9 cellular contexts compared by ENCODE assay signal in the genomic region with DNA sequence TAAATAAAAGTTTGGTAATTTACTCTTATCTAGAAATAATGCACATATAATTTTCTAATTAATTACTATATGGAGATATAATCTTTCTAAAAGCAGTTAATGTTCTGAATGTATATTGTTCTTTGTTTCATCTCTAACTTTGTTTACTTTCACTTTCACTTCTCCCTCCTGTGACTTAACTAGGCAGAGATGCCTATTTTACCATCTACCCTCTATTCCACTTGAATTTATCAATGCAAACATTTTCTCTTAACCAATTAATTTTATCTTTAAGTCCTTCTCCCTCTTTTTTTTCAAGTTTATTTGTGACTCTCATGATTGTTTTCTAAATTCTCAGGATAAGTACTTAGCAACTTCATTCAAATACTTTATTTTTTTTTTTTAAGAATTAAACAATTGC. TPM values are rescaled to one million over a fixed set of nuclear protein-coding genes. Genes with fewer than 3 reads are reported as not detected.
DNase-seq lines count a peak whose midpoint lies in the region; TF ChIP-seq lines count a peak whose summit lies in the region.
"Had no signal": no experiment of that assay in that cellular context is flagged by ENCODE, and none has a peak within 500 bp of the region (broad histone marks: within the 10 kb centered on the region; RNA-seq: fewer than 3 reads in every experiment).

No MANE protein-coding gene starts in this region.

- H3K27me3 ChIP-seq in skeletal muscle satellite cell (ENCODE audit: control insufficient read depth, insufficient read depth, low read length), result peaks cover 1% of the 10 kb centered on the region

- H3K4me1 Mint-ChIP-seq in activated T-cell treated with anti-CD3 and anti-CD28 coated beads, Interleukin-2, amount 50 U/mL, for 24 hours (ENCODE audit: low read depth), result peaks cover 72% of the 10 kb centered on the region

- H3K4me2 ChIP-seq in skeletal muscle satellite cell (ENCODE audit: low read length), result peak overlapping the region; percentile 54

- no peaks in the 10 kb centered on the region for H3K27me3 Mint-ChIP-seq in activated T-cell treated with anti-CD3 and anti-CD28 coated beads, Interleukin-2, amount 50 U/mL, for 24 hours

- H3K4me3 ChIP-seq in choroid plexus epithelial cell (ENCODE audit: low read depth, low read length) (no peak overlapping the region), skeletal muscle satellite cell (ENCODE audit: low read length) (no peak overlapping the region)

- H3K9ac ChIP-seq in skeletal muscle satellite cell (ENCODE audit: low read depth, low read length), result no peak overlapping the region

- peak overlapping the region; percentile 68 for H3K27ac Mint-ChIP-seq in activated T-cell treated with anti-CD3 and anti-CD28 coated beads, Interleukin-2, amount 50 U/mL, for 24 hours

- TF ChIP-seq CTCF in choroid plexus epithelial cell (conservative IDR thresholded peaks at IDR 0.05; ENCODE audit: low read depth, low read length), result no peak

- DNase-seq in activated T-cell treated with anti-CD3 and anti-CD28 coated beads, Interleukin-2, amount 50 U/mL, for 24 hours, result no peak
- no peak for DNase-seq in activated T-cell treated with anti-CD3 and anti-CD28 coated beads, Interleukin-2, amount 50 U/mL, for 48 hours
- DNase-seq in NCI-H1105 treated with DMSO at 0.1 percent for 48 hours (lab: John Stamatoyannopoulos, UW) (peak; percentile 42), choroid plexus epithelial cell (ENCODE audit: low read depth) (peak; percentile 40), kidney glomerular epithelial cell (lab: John Stamatoyannopoulos, UW) (no peak), SHP77 (lab: John Stamatoyannopoulos, UW) (no peak), AG08396 (ENCODE audit: low spot score) (no peak)
- DNase-seq: NCI-H2227 treated with DMSO at 0.1 percent for 48 hours had no signal

- peak overlapping the region; percentile 42 for H3K4me3 Mint-ChIP-seq in activated T-cell treated with anti-CD3 and anti-CD28 coated beads, Interleukin-2, amount 50 U/mL, for 24 hours

- H3K36me3 ChIP-seq in skeletal muscle satellite cell (ENCODE audit: insufficient read depth, low read length), result no peaks in the 10 kb centered on the region

- peaks cover 8% of the 10 kb centered on the region for H3K36me3 Mint-ChIP-seq in activated T-cell treated with anti-CD3 and anti-CD28 coated beads, Interleukin-2, amount 50 U/mL, for 24 hours (ENCODE audit: low read depth)

- peaks cover 7% of the 10 kb centered on the region for H3K9me3 Mint-ChIP-seq in activated T-cell treated with anti-CD3 and anti-CD28 coated beads, Interleukin-2, amount 50 U/mL, for 24 hours

- peaks cover 24% of the 10 kb centered on the region for H3K4me1 ChIP-seq in skeletal muscle satellite cell (ENCODE audit: control insufficient read depth, insufficient read depth, low read length)

- no peaks in the 10 kb centered on the region for H3K9me3 ChIP-seq in skeletal muscle satellite cell (replicated peaks; ENCODE audit: low read length)

RNA-seq across cellular contexts. Expression of gene IL1RL1, which starts 55.1 kb away (rescaled TPM):
- total RNA-seq in skeletal muscle satellite cell (2012; rRNA removed), result 5.8 and 10.5 TPM in 2 replicates

Comparison
In these comparisons a context has a peak if more than half of its experiments do, and no peak if none do; other contexts are left out.
1. DNase-seq: peak in NCI-H1105 treated with DMSO at 0.1 percent for 48 hours (single experiment) and choroid plexus epithelial cell (single experiment); none in activated T-cell treated with anti-CD3 and anti-CD28 coated beads, Interleukin-2, amount 50 U/mL, for 24 hours (single experiment), activated T-cell treated with anti-CD3 and anti-CD28 coated beads, Interleukin-2, amount 50 U/mL, for 48 hours (0 of 2), kidney glomerular epithelial cell (single experiment), SHP77 (0 of 2) and AG08396 (single experiment).